8 cellular contexts compared by ENCODE assay signal in genomic region chr1:8848663-8849386, GRCh38. TPM values are rescaled to one million over a fixed set of nuclear protein-coding genes. Genes with fewer than 3 reads are reported as not detected.
DNase-seq lines count a peak whose midpoint lies in the region; ATAC-seq lines count a peak whose summit lies in the region.

No MANE protein-coding gene starts in this region.

- DNase-seq in COLO668 (lab: John Stamatoyannopoulos, UW; ENCODE audit: unreplicated experiment) (peak; percentile 99), NCI-H345 treated with DMSO at 0.1 percent for 48 hours (lab: John Stamatoyannopoulos, UW; ENCODE audit: unreplicated experiment) (peak; percentile 86), cerebellum (ENCODE audit: low spot score) (peak; percentile 94), left lobe of liver (ENCODE audit: low spot score) (peak; percentile 96)
- DNase-seq in activated CD4-positive, alpha-beta T cell treated with anti-CD3 and anti-CD28 coated beads for 24 hours (ENCODE audit: low read depth in 2 of 2) = peak; percentile 62 to 63
- DNase-seq in stimulated activated CD4-positive, alpha-beta T cell treated with anti-CD3 and anti-CD28 coated beads, Interleukin-1b, Interleukin-23, amount 100 ng/mL, for 48 hours = peak; percentile 76

- ATAC-seq in HG02759 (IDR thresholded peaks at IDR 0.05; ENCODE audit: unreplicated experiment) = peak; percentile 68
- peak; percentile 95 for ATAC-seq in left lobe of liver
- ATAC-seq in HG03457 (IDR thresholded peaks at IDR 0.05; ENCODE audit: unreplicated experiment) = no peak

RNA-seq across cellular contexts. Expression of gene ENO1, which starts 29.7 kb away (rescaled TPM):
- total RNA-seq in cerebellum (291 TPM), left lobe of liver (382 TPM)

RNA-seq across cellular contexts. Expression of gene RERE, which starts 31.4 kb away (rescaled TPM):
- total RNA-seq in cerebellum (578 TPM), left lobe of liver (30.9 TPM)

Comparison
In these comparisons a context has a peak if more than half of its experiments do, and no peak if none do; other contexts are left out.
1. RNA of gene RERE, which starts 31.4 kb away (total RNA-seq): 578 TPM in cerebellum (single experiment); 30.9 TPM in left lobe of liver (single experiment); every median in the first group is over 10 times any median in the second.
2. Peak in every context shown above with its lines, with median percentiles within 50 percentile points of each other: DNase-seq.